In genomic region chr10:58781873-58782488, GRCh38 we compare ENCODE assay signal across 7 cellular contexts.
A peak's percentile ranks its signal among the peaks of the same experiment; 100 is the strongest.
DNase-seq lines count a peak whose midpoint lies in the region; ATAC-seq and TF ChIP-seq lines count a peak whose summit lies in the region.

No MANE protein-coding gene starts in this region.

- TF ChIP-seq CTCF in HEK293 (tag by site-specific recombination; IDR thresholded peaks at IDR 0.05) (no peak), chondrocyte (IDR thresholded peaks at IDR 0.05) (peak; percentile 93), lung (IDR thresholded peaks at IDR 0.05; ENCODE audit: control extremely low read depth, extremely low read depth) (peak; percentile 11)

- in situ Hi-C loops in G401 (cut with HindIII; ENCODE audit: low sequenced_read_pairs), result no loop called here

- H3K27me3 ChIP-seq in lung (ENCODE audit: control insufficient read depth, insufficient read depth), result no peaks in the 10 kb centered on the region

- no peak overlapping the region for H3K4me3 Mint-ChIP-seq in chondrocyte (ENCODE audit: unreplicated experiment)

- peaks cover 56% of the 10 kb centered on the region for H3K4me1 Mint-ChIP-seq in chondrocyte (ENCODE audit: low read depth)

- WGBS in lung, 2 donors, result 26 to 32% methylated on average over 5 of the region's 5 CpGs

- no peaks in the 10 kb centered on the region for H3K9me3 ChIP-seq in HEK293 (ENCODE audit: control insufficient read depth, insufficient read depth, low read depth, low read length)
- no peaks in the 10 kb centered on the region for H3K9me3 ChIP-seq in lung (ENCODE audit: control insufficient read depth in 2 of 2, insufficient read depth in 1 of 2, low read length in 1 of 2)

- H3K27ac ChIP-seq in HEK293 (ENCODE audit: extremely low read depth, low read depth, low read length), result no peak overlapping the region
- no peak overlapping the region for H3K27ac ChIP-seq in lung (ENCODE audit: low read depth in 1 of 2, low read length in 1 of 2)

- H3K27me3 Mint-ChIP-seq in chondrocyte (ENCODE audit: low read depth), result no peaks in the 10 kb centered on the region

- H3K36me3 ChIP-seq in HEK293 (ENCODE audit: control insufficient read depth in 2 of 2, insufficient read depth in 1 of 2, low read length in 2 of 2) (no peaks in the 10 kb centered on the region), lung (ENCODE audit: control insufficient read depth in 2 of 2, insufficient read depth in 2 of 2, low read length in 2 of 2) (no peaks in the 10 kb centered on the region)

- peaks cover 5% of the 10 kb centered on the region for H3K36me3 Mint-ChIP-seq in chondrocyte (ENCODE audit: low read depth)

- ATAC-seq in lung (ENCODE audit: insufficient read depth, low FRiP score) (no peak), GM21423 (IDR thresholded peaks at IDR 0.05; ENCODE audit: unreplicated experiment) (no peak)

- H3K4me1 ChIP-seq in HEK293 (ENCODE audit: control insufficient read depth, insufficient read depth, low read length), result no peaks in the 10 kb centered on the region
- no peaks in the 10 kb centered on the region for H3K4me1 ChIP-seq in lung (ENCODE audit: control insufficient read depth in 2 of 2, insufficient read depth in 2 of 2, low read length in 2 of 2)

- CTCF ChIA-PET in HEK293 (lab: Yijun Ruan, JAX), result interaction anchor here (0.6 to 2.9 kb wide), 17 partner anchors 14 to 822 kb away, joined by 3 to 17 read pairs (median 4); no protein-coding TSS in a partner anchor

- no peak overlapping the region for H3K27ac Mint-ChIP-seq in chondrocyte (ENCODE audit: unreplicated experiment)

- peak; percentile 74 for DNase-seq in G401 (ENCODE audit: low spot score)
- DNase-seq in NCI-H2227 (lab: John Stamatoyannopoulos, UW; ENCODE audit: unreplicated experiment), result peak; percentile 80
- no peak for DNase-seq in chondrocyte (ENCODE audit: low spot score)
- DNase-seq in lung (ENCODE audit: low spot score), result no peak
- no peak for DNase-seq in activated CD4-positive, alpha-beta T cell treated with anti-CD3 and anti-CD28 coated beads, Interleukin-2, amount 50 U/mL, for 1 hour

- H3K9me3 Mint-ChIP-seq in chondrocyte (ENCODE audit: low read depth), result no peaks in the 10 kb centered on the region

- POLR2A ChIA-PET in HEK293 (lab: Yijun Ruan, JAX), result no interaction called here

- H3K4me3 ChIP-seq in HEK293 (ENCODE audit: low read depth, low read length) (no peak overlapping the region), lung (no peak overlapping the region)

TF ChIP-seq in HEK293, 187 proteins besides CTCF, POLR2A, EP300 and RAD21:
- TF ChIP-seq ZNF654 (tag by site-specific recombination; IDR thresholded peaks at IDR 0.05; ENCODE audit: low read depth), result peak; percentile 95
- peak; percentile 59 for TF ChIP-seq PRDM1 (tag by site-specific recombination; IDR thresholded peaks at IDR 0.05)
- no peak for TF ChIP-seq ZNF48 (tag by site-specific recombination; IDR thresholded peaks at IDR 0.05)
TF ChIP-seq in HEK293: peak in this region for 2.

Comparison
In these comparisons a context has a peak if more than half of its experiments do, and no peak if none do; other contexts are left out.
1. DNase-seq: peak in G401 (single experiment) and NCI-H2227 (single experiment); none in chondrocyte (single experiment), lung (single experiment) and activated CD4-positive, alpha-beta T cell treated with anti-CD3 and anti-CD28 coated beads, Interleukin-2, amount 50 U/mL, for 1 hour (single experiment).